ENCODE assay signal across 8 cellular contexts in genomic region chrX:115912372-115912897, GRCh38.
DNase-seq lines count a peak whose midpoint lies in the region; ATAC-seq and TF ChIP-seq lines count a peak whose summit lies in the region.

No MANE protein-coding gene starts in this region.

- no peaks in the 10 kb centered on the region for H3K9me3 ChIP-seq in testis

- WGBS in testis, 2 donors = 89 to 90% methylated on average over 1 to 2 of the region's 2 CpGs

- H3K27me3 ChIP-seq in testis = no peaks in the 10 kb centered on the region

- TF ChIP-seq CTCF in retinal pigment epithelial cell (conservative IDR thresholded peaks at IDR 0.05; ENCODE audit: low read depth, low read length) (peak; percentile 58), testis (IDR thresholded peaks at IDR 0.05) (no peak)

- TF ChIP-seq POLR2A in testis (IDR thresholded peaks at IDR 0.05) = no peak

- peak; percentile 96 for ATAC-seq in HG02938 (IDR thresholded peaks at IDR 0.05; ENCODE audit: unreplicated experiment)
- ATAC-seq in SK-N-SH treated with all-trans-retinoic acid at 6 μM for 48 hours = peak; percentile 62; the same call in 2 of the 3 replicates

- no peaks in the 10 kb centered on the region for H3K4me1 ChIP-seq in testis

- H3K36me3 ChIP-seq in testis (ENCODE audit: low read depth, missing control alignments) = no peaks in the 10 kb centered on the region

- peak; percentile 25 for DNase-seq in DMS 273 (lab: John Stamatoyannopoulos, UW; ENCODE audit: unreplicated experiment)
- no peak for DNase-seq in DMS 273 treated with DMSO at 0.1 percent for 48 hours (lab: John Stamatoyannopoulos, UW)
- DNase-seq in retinal pigment epithelial cell (ENCODE audit: low read depth) = no peak
- DNase-seq in NCI-H146 (lab: John Stamatoyannopoulos, UW) = no peak
- DNase-seq in NOMO-1 treated with dmso at 0.1 percent for 144 hours (lab: John Stamatoyannopoulos, UW; ENCODE audit: unreplicated experiment) = no peak
- DNase-seq in testis = no peak

- no peak overlapping the region for H3K4me3 ChIP-seq in retinal pigment epithelial cell (ENCODE audit: low read length)
- H3K4me3 ChIP-seq in testis = no peak overlapping the region

- H3K27ac ChIP-seq in testis = no peak overlapping the region

- intact Hi-C loops in testis (cut with DNase I; ENCODE audit: low total_unique reads) = no loop called here

TF ChIP-seq in SK-N-SH treated with all-trans-retinoic acid at 6 μM for 48 hours, 23 proteins besides CTCF, POLR2A, EP300 and RAD21:
- TF ChIP-seq ISL1 (CRISPR knock-in tag; IDR thresholded peaks at IDR 0.05) = no peak
- TF ChIP-seq GLIS3 (CRISPR knock-in tag; IDR thresholded peaks at IDR 0.05) = no peak
